17 cellular contexts compared by ENCODE assay signal in genomic region chr16:22323173-22323997, GRCh38. TPM values are rescaled to one million over a fixed set of nuclear protein-coding genes. Genes with fewer than 3 reads are reported as not detected.
A peak's percentile ranks its signal among the peaks of the same experiment; 100 is the strongest.
DNase-seq lines count a peak whose midpoint lies in the region; ATAC-seq and TF ChIP-seq lines count a peak whose summit lies in the region.
"Had no signal": no experiment of that assay in that cellular context is flagged by ENCODE, and none has a peak within 500 bp of the region (broad histone marks: within the 10 kb centered on the region; RNA-seq: fewer than 3 reads in every experiment).

No MANE protein-coding gene starts in this region.

- H3K4me1 Mint-ChIP-seq in CD4-positive, alpha-beta T cell (ENCODE audit: low read depth), result peaks cover 11% of the 10 kb centered on the region
- H3K4me1 Mint-ChIP-seq in central memory CD8-positive, alpha-beta T cell, result peaks cover 11% of the 10 kb centered on the region
- H3K4me1 Mint-ChIP-seq in nephron progenitor cell, result no peaks in the 10 kb centered on the region

- peaks cover 15% of the 10 kb centered on the region for H3K79me1 ChIP-seq in neuronal stem cell (ENCODE audit: low read depth, low read length)

- no CpG with 5 or more reads among the region's 13 CpGs for WGBS in neuronal stem cell (ENCODE audit: extremely low coverage in 2 of 2, insufficient read length in 2 of 2, insufficient replicate concordance in 1 of 2), 2 donors

- H3K9me3 Mint-ChIP-seq in CD4-positive, alpha-beta T cell, result no peaks in the 10 kb centered on the region
- no peaks in the 10 kb centered on the region for H3K9me3 Mint-ChIP-seq in central memory CD8-positive, alpha-beta T cell
- no peaks in the 10 kb centered on the region for H3K9me3 Mint-ChIP-seq in nephron progenitor cell
- H3K9me3 Mint-ChIP-seq: IgD-negative memory B cell had no signal

- H2BK120ac ChIP-seq in neuronal stem cell (ENCODE audit: low read depth, low read length), result no peak overlapping the region

- H3K9me3 ChIP-seq in CD4-positive, alpha-beta T cell (ENCODE audit: control insufficient read depth, low read length), result no peaks in the 10 kb centered on the region
- H3K9me3 ChIP-seq in neuronal stem cell (replicated peaks in 1 of 2; ENCODE audit: control insufficient read depth in 2 of 2, insufficient read depth in 1 of 2, low read depth in 1 of 2, low read length in 2 of 2), result peaks cover 0 to under 1% of the 10 kb centered on the region in 2 donors
- H3K9me3 ChIP-seq: BLaER1, HAP-1 had no signal

- no peak overlapping the region for H2AFZ ChIP-seq in neuronal stem cell (ENCODE audit: low read length)

- H3K9ac ChIP-seq in neuronal stem cell (ENCODE audit: low read depth, low read length, poor library complexity), result peak overlapping the region; percentile 70
- H3K9ac ChIP-seq: BLaER1 had no signal

- H2BK12ac ChIP-seq in neuronal stem cell (ENCODE audit: low read length), result peak overlapping the region; percentile 41

- H3K27ac Mint-ChIP-seq in CD4-positive, alpha-beta T cell, result peak overlapping the region; percentile 36
- peak overlapping the region; percentile 81 for H3K27ac Mint-ChIP-seq in central memory CD8-positive, alpha-beta T cell (ENCODE audit: low read depth)
- H3K27ac Mint-ChIP-seq in nephron progenitor cell, result no peak overlapping the region

- H3K27me3 Mint-ChIP-seq in CD4-positive, alpha-beta T cell, result no peaks in the 10 kb centered on the region
- H3K27me3 Mint-ChIP-seq in central memory CD8-positive, alpha-beta T cell, result no peaks in the 10 kb centered on the region
- H3K27me3 Mint-ChIP-seq in nephron progenitor cell (ENCODE audit: low read depth, poor library complexity), result peaks cover 5% of the 10 kb centered on the region
- H3K27me3 Mint-ChIP-seq: IgD-negative memory B cell had no signal

- H3K4me2 ChIP-seq in neuronal stem cell (ENCODE audit: insufficient read depth, low read length, poor library complexity, severe bottlenecking), result no peak overlapping the region
- H3K4me2 ChIP-seq: BLaER1 had no signal

- H2BK5ac ChIP-seq in neuronal stem cell (ENCODE audit: low read length), result peak overlapping the region; percentile 24

- H3K36me3 ChIP-seq in neuronal stem cell (replicated peaks in 1 of 2; ENCODE audit: control insufficient read depth in 2 of 2, insufficient read depth in 2 of 2, low read length in 2 of 2), result peaks cover 55 to 90% of the 10 kb centered on the region in 2 donors

- no peak overlapping the region for H2AK5ac ChIP-seq in neuronal stem cell (ENCODE audit: low read depth, low read length)

- peaks cover 86% of the 10 kb centered on the region for H3K36me3 Mint-ChIP-seq in CD4-positive, alpha-beta T cell (ENCODE audit: low read depth)
- H3K36me3 Mint-ChIP-seq in central memory CD8-positive, alpha-beta T cell (ENCODE audit: insufficient read depth), result peaks cover 47% of the 10 kb centered on the region
- peaks cover 9% of the 10 kb centered on the region for H3K36me3 Mint-ChIP-seq in nephron progenitor cell (ENCODE audit: low read depth)

- no peak overlapping the region for H3K4me3 Mint-ChIP-seq in CD4-positive, alpha-beta T cell
- H3K4me3 Mint-ChIP-seq in central memory CD8-positive, alpha-beta T cell, result no peak overlapping the region
- no peak overlapping the region for H3K4me3 Mint-ChIP-seq in nephron progenitor cell

- H4K91ac ChIP-seq in neuronal stem cell (ENCODE audit: low read depth, low read length, poor library complexity), result no peak overlapping the region

- H3K23ac ChIP-seq in neuronal stem cell (ENCODE audit: low read depth, low read length, poor library complexity), result peak overlapping the region; percentile 65

- H3K14ac ChIP-seq in neuronal stem cell (ENCODE audit: low read length), result no peak overlapping the region

- H2BK15ac ChIP-seq in neuronal stem cell (ENCODE audit: low read length), result no peak overlapping the region

- POLR2A ChIA-PET in CD4-positive, alpha-beta T cell (lab: Charles Lee), result interaction anchor here (1.8 kb wide), 1 partner anchor 35 kb away, joined by 9 read pairs; no protein-coding TSS in a partner anchor

- H3K4me1 ChIP-seq in neuronal stem cell (ENCODE audit: control insufficient read depth in 2 of 2, insufficient read depth in 1 of 2, low read depth in 1 of 2, low read length in 2 of 2), result no peaks in the 10 kb centered on the region
- H3K4me1 ChIP-seq: BLaER1, HAP-1 had no signal

- no peak overlapping the region for H3K4ac ChIP-seq in neuronal stem cell (ENCODE audit: low read length)

- CTCF ChIA-PET in CD4-positive, alpha-beta T cell (lab: Charles Lee), result no interaction called here

- no peak overlapping the region for H4K8ac ChIP-seq in neuronal stem cell (ENCODE audit: low read depth, low read length)

- H3K18ac ChIP-seq in neuronal stem cell (ENCODE audit: low read length), result no peak overlapping the region

- ATAC-seq in CD4-positive, alpha-beta T cell (ENCODE audit: poor library complexity), result no peak
- ATAC-seq in central memory CD8-positive, alpha-beta T cell (replicated peaks; ENCODE audit: extremely low read depth, poor library complexity, severe bottlenecking), result no peak
- no peak for ATAC-seq in HG02571 (IDR thresholded peaks at IDR 0.05; ENCODE audit: unreplicated experiment)

- no peak overlapping the region for H3K4me3 ChIP-seq in neuronal stem cell (ENCODE audit: low read length in 2 of 2)
- H3K4me3 ChIP-seq: BLaER1, HAP-1 had no signal

- intact Hi-C loops in CD4-positive, alpha-beta T cell (cut with DNase I, micrococcal nuclease), result loop anchor here (5.0 kb wide), 2 partner anchors 34 to 766 kb away; no protein-coding TSS in a partner anchor

- no peak overlapping the region for H3K27ac ChIP-seq in CD4-positive, alpha-beta T cell (ENCODE audit: low read depth, low read length)
- no peak overlapping the region for H3K27ac ChIP-seq in neuronal stem cell (replicated peaks; ENCODE audit: low read length)
- H3K27ac ChIP-seq: BLaER1 had no signal

- H3K27me3 ChIP-seq in CD4-positive, alpha-beta T cell (ENCODE audit: control insufficient read depth, insufficient read depth, low read length), result no peaks in the 10 kb centered on the region
- H3K27me3 ChIP-seq in neuronal stem cell (ENCODE audit: control insufficient read depth in 3 of 3, insufficient read depth in 3 of 3, low read depth in 1 of 3, low read length in 3 of 3), result no peaks in the 10 kb centered on the region
- H3K27me3 ChIP-seq: BLaER1 had no signal

- DNase-seq in AG20443 (ENCODE audit: low spot score) (peak; percentile 9), neuronal stem cell (ENCODE audit: low spot score) (no peak), nephron progenitor cell (no peak), iPS-NIHi11 (ENCODE audit: low spot score) (no peak)
- DNase-seq in CD4-positive, alpha-beta T cell, result no peak
- DNase-seq in central memory CD8-positive, alpha-beta T cell (ENCODE audit: low spot score in 2 of 2), result no peak
- DNase-seq: DMS79 treated with DMSO at 0.1 percent for 48 hours; GDM1; NCI-H1092; NCI-H1694 treated with DMSO at 0.1 percent for 48 hours; NCI-H69; NK-92 treated with Interleukin-12 subunit alpha and Interleukin-12 subunit beta, amount 100 ng/mL, for 24 hours; OCI-M1 had no signal

- no peak for TF ChIP-seq CTCF in CD4-positive, alpha-beta T cell (IDR thresholded peaks at IDR 0.05)
- no peak for TF ChIP-seq CTCF in nephron progenitor cell (IDR thresholded peaks at IDR 0.05)

RNA-seq across cellular contexts. Expression of gene POLR3E, which starts 26.2 kb away (rescaled TPM):
- total RNA-seq in CD4-positive, alpha-beta T cell, result 100 to 1,000 TPM; 239 to 242 TPM
- polyA plus RNA-seq in neuronal stem cell (2013, experiment 1 of 2), result 36.5 TPM
- 36.0 TPM for polyA plus RNA-seq in neuronal stem cell (2013, experiment 2 of 2)

RNA-seq across cellular contexts. Expression of gene CDR2, which starts 51.0 kb away (rescaled TPM):
- total RNA-seq in CD4-positive, alpha-beta T cell, result 100 to 1,000 TPM; 104 to 113 TPM
- polyA plus RNA-seq in neuronal stem cell (2013, experiment 1 of 2), result 17.4 TPM
- polyA plus RNA-seq in neuronal stem cell (2013, experiment 2 of 2), result 17.2 TPM
